1 cellular context compared by ENCODE assay signal in genomic region chr2:241901500-241902351, GRCh38.
TF ChIP-seq lines count a peak whose summit lies in the region.

No MANE protein-coding gene starts in this region.

TF ChIP-seq in endothelial cell of umbilical vein, 7 proteins besides CTCF, POLR2A, EP300 and RAD21:
- TF ChIP-seq EZH2 (IDR thresholded peaks at IDR 0.05; ENCODE audit: borderline replicate concordance, low read depth, low read length, severe bottlenecking) (peak; percentile 80), MYC (IDR thresholded peaks at IDR 0.05; ENCODE audit: low read depth, low read length) (no peak)
